In genomic region chr7:149285581-149285975, GRCh38 we compare ENCODE assay signal across 8 cellular contexts. TPM values are rescaled to one million over a fixed set of nuclear protein-coding genes. Genes with fewer than 3 reads are reported as not detected.
DNase-seq lines count a peak whose midpoint lies in the region; ATAC-seq and TF ChIP-seq lines count a peak whose summit lies in the region.

No MANE protein-coding gene starts in this region.

- H4K20me1 ChIP-seq in OCI-LY1 (ENCODE audit: insufficient read depth, low read length): no peaks in the 10 kb centered on the region

- H3K4me1 Mint-ChIP-seq in effector memory CD8-positive, alpha-beta T cell (ENCODE audit: low read depth in 2 of 2): peaks cover 36 to 38% of the 10 kb centered on the region in 2 donors

- H3K9me2 ChIP-seq in OCI-LY1 (ENCODE audit: low read depth, low read length): no peaks in the 10 kb centered on the region

- H3K27me3 ChIP-seq in OCI-LY1 (ENCODE audit: insufficient read depth, low read length): no peaks in the 10 kb centered on the region
- no peaks in the 10 kb centered on the region for H3K27me3 ChIP-seq in mucosa of rectum (ENCODE audit: control insufficient read depth in 2 of 2, insufficient read depth in 2 of 2, low read length in 2 of 2)

- H3K27me3 Mint-ChIP-seq in effector memory CD8-positive, alpha-beta T cell: no peaks in the 10 kb centered on the region

- no peaks in the 10 kb centered on the region for H3K9me3 ChIP-seq in OCI-LY1 (ENCODE audit: low read length)
- no peaks in the 10 kb centered on the region for H3K9me3 ChIP-seq in mucosa of rectum (ENCODE audit: control insufficient read depth in 2 of 2, low read length in 2 of 2)

- H3K27ac ChIP-seq in OCI-LY1 (ENCODE audit: low read depth, low read length, poor library complexity, severe bottlenecking) (no peak overlapping the region), mucosa of rectum (ENCODE audit: low read depth in 2 of 2, low read length in 2 of 2) (no peak overlapping the region)

- H3K36me3 ChIP-seq in OCI-LY1 (ENCODE audit: insufficient read depth, low read length) (peaks cover 18% of the 10 kb centered on the region), mucosa of rectum (ENCODE audit: control insufficient read depth in 2 of 2, insufficient read depth in 2 of 2, low read length in 2 of 2) (peaks cover 2 to 8% of the 10 kb centered on the region in 2 donors)

- peak overlapping the region; percentile 56 for H3K9ac ChIP-seq in OCI-LY1 (ENCODE audit: low read length)
- H3K9ac ChIP-seq in mucosa of rectum (ENCODE audit: low read depth in 1 of 2, low read length in 2 of 2): peak overlapping the region; percentile 74 to 79

- H3K79me2 ChIP-seq in OCI-LY1 (ENCODE audit: insufficient read depth, low read length): no peaks in the 10 kb centered on the region

- H3K9me3 Mint-ChIP-seq in effector memory CD8-positive, alpha-beta T cell: no peaks in the 10 kb centered on the region

- no peak for TF ChIP-seq CTCF in OCI-LY1 (IDR thresholded peaks at IDR 0.05; ENCODE audit: low read length)

- no peaks in the 10 kb centered on the region for H3F3A ChIP-seq in OCI-LY1 (ENCODE audit: insufficient read depth, low read length)

- in situ Hi-C loops in G401 (cut with HindIII; ENCODE audit: low sequenced_read_pairs): no loop called here

- peak; percentile 46 for DNase-seq in G401 (ENCODE audit: low spot score)
- DNase-seq in effector memory CD8-positive, alpha-beta T cell: no peak
- DNase-seq in stimulated activated CD4-positive, alpha-beta T cell treated with anti-CD3 and anti-CD28 coated beads, Interleukin-12 subunit alpha, Interleukin-12 subunit beta, amount 100 ng/mL, for 4 hours: no peak

- peak overlapping the region; percentile 82 for H3K4me2 ChIP-seq in OCI-LY1 (ENCODE audit: low read length)

- H3K4me1 ChIP-seq in OCI-LY1 (ENCODE audit: insufficient read depth, low read length, severe bottlenecking) (peaks cover 36% of the 10 kb centered on the region), mucosa of rectum (ENCODE audit: control insufficient read depth in 2 of 2, insufficient read depth in 2 of 2, low read length in 2 of 2) (peaks cover 10 to 13% of the 10 kb centered on the region in 2 donors)

- no peak overlapping the region for H2AFZ ChIP-seq in OCI-LY1 (ENCODE audit: low read length)

- peak overlapping the region; percentile 74 to 93 for H3K4me3 Mint-ChIP-seq in effector memory CD8-positive, alpha-beta T cell

- peaks cover 24% of the 10 kb centered on the region for H3K36me3 Mint-ChIP-seq in effector memory CD8-positive, alpha-beta T cell (ENCODE audit: insufficient read depth)

- no peak for ATAC-seq in effector memory CD8-positive, alpha-beta T cell (replicated peaks)
- ATAC-seq in HG03571 (IDR thresholded peaks at IDR 0.05; ENCODE audit: unreplicated experiment) (no peak), GM18867 (IDR thresholded peaks at IDR 0.05; ENCODE audit: unreplicated experiment) (no peak), HG03139 (IDR thresholded peaks at IDR 0.05; ENCODE audit: unreplicated experiment) (no peak)

- peak overlapping the region; percentile 82 for H3K27ac Mint-ChIP-seq in effector memory CD8-positive, alpha-beta T cell

- H3K4me3 ChIP-seq in OCI-LY1 (ENCODE audit: low read depth, low read length, poor library complexity, severe bottlenecking) (peak overlapping the region; percentile 64), mucosa of rectum (ENCODE audit: low read length in 2 of 2) (peak overlapping the region; percentile 69 to 82)

RNA-seq across cellular contexts. Expression of gene ZNF783, which starts 23.6 kb away (rescaled TPM):
- 12.8 and 16.9 TPM in 2 replicates for total RNA-seq in G401 (2014; rRNA removed; shearing (Covaris generic))

RNA-seq across cellular contexts. Expression of gene ZNF212, which starts 46.1 kb away (rescaled TPM):
- total RNA-seq in G401 (2014; rRNA removed; shearing (Covaris generic)): 11.6 and 15.9 TPM in 2 replicates
